In genomic region chr18:56967032-56967431, GRCh38 we compare ENCODE assay signal across 1 cellular context.
TF ChIP-seq lines count a peak whose summit lies in the region.

No MANE protein-coding gene starts in this region.

TF ChIP-seq in GM23338, 12 proteins besides CTCF, POLR2A, EP300 and RAD21 (continued from another document):
- TF ChIP-seq ZNF462 (CRISPR knock-in tag; IDR thresholded peaks at IDR 0.05) (no peak), CREB1 (CRISPR knock-in tag; IDR thresholded peaks at IDR 0.05; ENCODE audit: low read depth) (no peak)
